30 cellular contexts compared by ENCODE assay signal in genomic region chr6:122671246-122671645, GRCh38.
"Had no signal": no experiment of that assay in that cellular context is flagged by ENCODE, and none has a peak within 500 bp of the region (broad histone marks: within the 10 kb centered on the region; RNA-seq: fewer than 3 reads in every experiment).

No MANE protein-coding gene starts in this region.

- FAIRE-seq: urothelium cell line had no signal

- H3K36me3 ChIP-seq: ovary, prostate gland, right lobe of liver, sigmoid colon, spleen, suprapubic skin, tibial artery, upper lobe of left lung, vagina had no signal

- DNase-seq: naive B cell; naive thymus-derived CD8-positive, alpha-beta T cell; nephron progenitor cell; occipital lobe; ovary; right cardiac atrium; right lobe of liver; sigmoid colon; spleen; stimulated activated CD4-positive, alpha-beta T cell treated with anti-CD3 and anti-CD28 coated beads, Interleukin-12 subunit alpha, Interleukin-12 subunit beta, amount 100 ng/mL, for 4 hours; stimulated activated CD4-positive, alpha-beta T cell treated with anti-CD3 and anti-CD28 coated beads, Interleukin-1b, Interleukin-23, amount 100 ng/mL, for 48 hours; stimulated activated CD4-positive, alpha-beta T cell treated with anti-CD3 and anti-CD28 coated beads, Interleukin-4, amount 100 ng/mL, for 1 hour; stimulated activated CD4-positive, alpha-beta T cell treated with anti-CD3 and anti-CD28 coated beads, Interleukin-4, amount 100 ng/mL, for 4 hours; stimulated activated CD8-positive, alpha-beta memory T cell treated with anti-CD3 and anti-CD28 coated beads, Interleukin-4, amount 100 ng/mL, for 48 hours; stimulated activated naive CD4-positive, alpha-beta T cell; stimulated activated naive CD8-positive, alpha-beta T cell treated with anti-CD3 and anti-CD28 coated beads, Interleukin-15, amount 100 ng/mL, for 72 hours; stimulated activated naive CD8-positive, alpha-beta T cell treated with anti-CD3 and anti-CD28 coated beads, Interleukin-15, Interleukin-2, amounts not matched to agents 100 U/mL and 50 U/mL, for 24 hours; substantia nigra; testis; tibial artery; trophoblast cell; upper lobe of left lung had no signal

- H3K4me3 ChIP-seq: ovary, prostate gland, right lobe of liver, sigmoid colon, smooth muscle cell, spleen, suprapubic skin, testis, tibial artery, upper lobe of left lung, vagina had no signal

- H3K36me3 Mint-ChIP-seq: naive B cell; naive thymus-derived CD8-positive, alpha-beta T cell; natural killer cell treated with Interleukin-12 subunit alpha and Interleukin-12 subunit beta and Interleukin-15 and Interleukin-18, amount 100 ng/mL, for 72 hours; stimulated activated memory B cell treated with anti-CD40 and anti-IgM and Interleukin-4, amounts not matched to agents 10 μg/mL and 1 μg/mL and 100 μg/mL, for 72 hours had no signal

- H3K4me2 ChIP-seq: smooth muscle cell had no signal

- H3K4me1 Mint-ChIP-seq: naive thymus-derived CD8-positive, alpha-beta T cell; nephron progenitor cell; neural crest cell; stimulated activated naive CD8-positive, alpha-beta T cell treated with anti-CD3 and anti-CD28 coated beads, Interleukin-15, amount 100 ng/mL, for 72 hours had no signal

- H3K4me1 ChIP-seq: prostate gland, right lobe of liver, sigmoid colon, spleen, suprapubic skin, testis, tibial artery, upper lobe of left lung, vagina had no signal

- H3K27me3 ChIP-seq: ovary, right lobe of liver, sigmoid colon, spleen, suprapubic skin, testis, tibial artery, upper lobe of left lung, vagina had no signal

- H3K4me3 Mint-ChIP-seq: naive B cell; naive thymus-derived CD8-positive, alpha-beta T cell; natural killer cell treated with Interleukin-12 subunit alpha and Interleukin-12 subunit beta and Interleukin-15 and Interleukin-18, amount 100 ng/mL, for 72 hours; nephron progenitor cell; neural crest cell; stimulated activated memory B cell treated with anti-CD40 and anti-IgM and Interleukin-4, amounts not matched to agents 10 μg/mL and 1 μg/mL and 100 μg/mL, for 72 hours; stimulated activated naive CD8-positive, alpha-beta T cell treated with anti-CD3 and anti-CD28 coated beads, Interleukin-15, amount 100 ng/mL, for 72 hours had no signal

- H3K9me3 Mint-ChIP-seq: naive thymus-derived CD8-positive, alpha-beta T cell; stimulated activated memory B cell treated with anti-CD40 and anti-IgM and Interleukin-4, amounts not matched to agents 10 μg/mL and 1 μg/mL and 100 μg/mL, for 72 hours; stimulated activated naive CD8-positive, alpha-beta T cell treated with anti-CD3 and anti-CD28 coated beads, Interleukin-15, amount 100 ng/mL, for 72 hours had no signal

- H3K27me3 Mint-ChIP-seq: natural killer cell treated with Interleukin-12 subunit alpha and Interleukin-12 subunit beta and Interleukin-15 and Interleukin-18, amount 100 ng/mL, for 72 hours; stimulated activated naive CD8-positive, alpha-beta T cell treated with anti-CD3 and anti-CD28 coated beads, Interleukin-15, amount 100 ng/mL, for 72 hours had no signal

- H3K27ac ChIP-seq: ovary, prostate gland, right lobe of liver, sigmoid colon, spleen, suprapubic skin, testis, tibial artery, upper lobe of left lung, vagina had no signal

- ATAC-seq: naive thymus-derived CD8-positive, alpha-beta T cell; natural killer cell treated with Interleukin-12 subunit alpha and Interleukin-12 subunit beta and Interleukin-15 and Interleukin-18, amount 100 ng/mL, for 72 hours; right cardiac atrium; right lobe of liver; stimulated activated memory B cell treated with anti-CD40 and anti-IgM and Interleukin-4, amounts not matched to agents 10 μg/mL and 1 μg/mL and 100 μg/mL, for 72 hours; stimulated activated naive CD8-positive, alpha-beta T cell treated with anti-CD3 and anti-CD28 coated beads, Interleukin-15, amount 100 ng/mL, for 72 hours; stimulated activated naive CD8-positive, alpha-beta T cell treated with anti-CD3 and anti-CD28 coated beads, Interleukin-15, Interleukin-2, amounts not matched to agents 100 U/mL and 50 U/mL, for 24 hours had no signal

- H3K27ac Mint-ChIP-seq: naive B cell; naive thymus-derived CD8-positive, alpha-beta T cell; natural killer cell treated with Interleukin-12 subunit alpha and Interleukin-12 subunit beta and Interleukin-15 and Interleukin-18, amount 100 ng/mL, for 72 hours; nephron progenitor cell; stimulated activated memory B cell treated with anti-CD40 and anti-IgM and Interleukin-4, amounts not matched to agents 10 μg/mL and 1 μg/mL and 100 μg/mL, for 72 hours; stimulated activated naive CD8-positive, alpha-beta T cell treated with anti-CD3 and anti-CD28 coated beads, Interleukin-15, amount 100 ng/mL, for 72 hours had no signal

- H3K9me3 ChIP-seq: ovary, prostate gland, right lobe of liver, sigmoid colon, spleen, suprapubic skin, testis, tibial artery, upper lobe of left lung, vagina had no signal
